1 cellular context compared by ENCODE assay signal in genomic region chr9:129983891-129984290, GRCh38.
TF ChIP-seq lines count a peak whose summit lies in the region.

No MANE protein-coding gene starts in this region.

TF ChIP-seq in HepG2, 621 proteins besides CTCF, POLR2A, EP300 and RAD21:
- TF ChIP-seq NCOR1 (IDR thresholded peaks at IDR 0.05; ENCODE audit: borderline replicate concordance, low read length) (no peak), REL (CRISPR knock-in tag; conservative IDR thresholded peaks at IDR 0.05) (no peak), NAIF1 (CRISPR knock-in tag; IDR thresholded peaks at IDR 0.05; ENCODE audit: borderline replicate concordance) (no peak), HMG20A (CRISPR knock-in tag; IDR thresholded peaks at IDR 0.05; ENCODE audit: borderline replicate concordance) (no peak), SNAPC2 (CRISPR knock-in tag; IDR thresholded peaks at IDR 0.05) (no peak), RFXANK (CRISPR knock-in tag; IDR thresholded peaks at IDR 0.05) (no peak), XRCC5 (optimal IDR thresholded peaks at IDR 0.05; ENCODE audit: low read length) (no peak), ZNF292 (CRISPR knock-in tag; IDR thresholded peaks at IDR 0.05; ENCODE audit: borderline replicate concordance, low read depth) (no peak), TRAFD1 (CRISPR knock-in tag; IDR thresholded peaks at IDR 0.05; ENCODE audit: borderline replicate concordance) (no peak)
